14 cellular contexts compared by ENCODE assay signal in genomic region chr15:83435202-83435601, GRCh38. TPM values are rescaled to one million over a fixed set of nuclear protein-coding genes. Genes with fewer than 3 reads are reported as not detected.
"Had no signal": no experiment of that assay in that cellular context is flagged by ENCODE, and none has a peak within 500 bp of the region (broad histone marks: within the 10 kb centered on the region; RNA-seq: fewer than 3 reads in every experiment).

No MANE protein-coding gene starts in this region.

- DNase-seq: activated B cell treated with CpG ODN at 0.5 μM for 24 hours; activated CD4-positive, alpha-beta T cell treated with anti-CD3 and anti-CD28 coated beads, Interleukin-2, amount 10 ng/mL, durations not matched to agents 7 days and 5 days; aorta; erythroblast; stimulated activated CD4-positive, alpha-beta T cell treated with anti-CD3 and anti-CD28 coated beads, Interleukin-2, amount 100 ng/mL, for 48 hours; thyroid gland; uterus had no signal

- H3K27ac ChIP-seq: cardiac muscle cell, neural progenitor cell, parathyroid adenoma, thyroid gland, uterus had no signal

- H3K36me3 ChIP-seq: cardiac muscle cell, neural progenitor cell, thyroid gland, uterus had no signal

- H3K4me3 ChIP-seq: cardiac muscle cell, neural progenitor cell, thyroid gland, uterus had no signal

- H3K9me3 ChIP-seq: thyroid gland, uterus had no signal

- H3K79me2 ChIP-seq: parathyroid adenoma had no signal

- H3K4me2 ChIP-seq: neural progenitor cell had no signal

- H3K27me3 ChIP-seq: cardiac muscle cell, neural progenitor cell, thyroid gland, uterus had no signal

- H2AFZ ChIP-seq: neural progenitor cell, parathyroid adenoma had no signal

- H3K4me1 ChIP-seq: neural progenitor cell, parathyroid adenoma, uterus had no signal

- ATAC-seq: stimulated activated memory B cell treated with anti-CD40 and anti-IgM and Interleukin-4, amounts not matched to agents 10 μg/mL and 1 μg/mL and 100 μg/mL, for 72 hours had no signal

RNA-seq across cellular contexts. Expression of gene SH3GL3, which starts 11.9 kb away (rescaled TPM):
- total RNA-seq: activated B cell treated with CpG ODN at 0.5 μM for 24 hours; activated CD4-positive, alpha-beta T cell treated with anti-CD3 and anti-CD28 coated beads, Interleukin-2, amount 10 ng/mL, durations not matched to agents 7 days and 5 days; activated T-helper 1 cell treated with anti-CD3 and anti-CD28 coated beads, Interleukin-12 subunit alpha, Interleukin-12 subunit beta, Interleukin-2, Interleukin-4 antibody, amounts not matched to agents 30 ng/mL and 10 ng/mL and 1 ng/mL, durations not matched to agents 14 hours and 24 hours and 36 hours; lung microvascular endothelial cell; T-helper 2 cell treated with Interferon-gamma antibody and Interleukin-4, amounts not matched to agents 100 ng/mL and 5 ng/mL, for 36 hours had no signal
- polyA plus RNA-seq: aorta had no signal
